Comparison of ENCODE assay signal across 22 cellular contexts in the genomic region with DNA sequence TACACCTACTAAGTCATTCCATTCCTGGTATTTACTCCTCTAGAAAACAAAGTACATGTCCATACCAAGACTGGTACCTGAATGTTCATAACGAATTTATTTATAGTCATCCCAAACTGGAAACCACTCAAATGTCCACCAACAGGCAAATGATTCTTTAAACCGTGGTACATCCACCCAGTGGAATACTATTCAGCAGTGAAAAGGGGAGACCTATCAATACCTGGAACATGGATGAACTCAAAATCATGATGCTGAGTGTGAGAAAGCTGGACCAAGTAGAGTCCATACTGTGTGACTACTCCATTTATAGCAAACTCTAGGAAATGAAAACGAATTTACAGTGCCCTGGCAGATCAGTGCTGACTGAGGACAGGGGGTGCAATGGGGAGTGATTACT. TPM values are rescaled to one million over a fixed set of nuclear protein-coding genes. Genes with fewer than 3 reads are reported as not detected.
DNase-seq lines count a peak whose midpoint lies in the region; FAIRE-seq and TF ChIP-seq lines count a peak whose summit lies in the region.
"Had no signal": no experiment of that assay in that cellular context is flagged by ENCODE, and none has a peak within 500 bp of the region (broad histone marks: within the 10 kb centered on the region; RNA-seq: fewer than 3 reads in every experiment).

No MANE protein-coding gene starts in this region.

- H3K18ac ChIP-seq in H1 (ENCODE audit: extremely low read depth, low read length), result no peak overlapping the region

- H3K23me2 ChIP-seq in H1 (ENCODE audit: low read depth, low read length), result 0 out of 2 replicates have a peak, but pooled peaks cover 2% of the 10 kb centered on the region

- no peak overlapping the region for H2AK5ac ChIP-seq in H1 (ENCODE audit: low read depth, low read length)

- no peak overlapping the region for H2BK20ac ChIP-seq in H1 (ENCODE audit: low read length)

- H3K4me3 ChIP-seq in HEK293 (ENCODE audit: low read depth, low read length) (no peak overlapping the region), H1 (ENCODE audit: extremely low read depth in 1 of 4, insufficient read depth in 2 of 4, low read depth in 3 of 4, low read length in 4 of 4) (no peak overlapping the region), osteoblast (ENCODE audit: insufficient read depth, low read length) (no peak overlapping the region), SK-N-SH (ENCODE audit: low read depth in 2 of 2, low read length in 1 of 2) (no peak overlapping the region)
- H3K4me3 ChIP-seq: A549; BLaER1 treated with 17β-estradiol and CSF1 and Interleukin-3, amounts not matched to agents 10 nM and 100 nM had no signal

- WGBS in H1 (ENCODE audit: extremely low coverage in 1 of 2, insufficient coverage in 1 of 2, insufficient read length in 1 of 2, insufficient replicate concordance in 2 of 2, low coverage in 1 of 2, low lambda C conversion rate in 2 of 2, missing lambda C conversion rate in 1 of 2), 2 experiments, result 86% methylated on average over 3 of the region's 3 CpGs; no CpG with 5 or more reads in 1 of the 2 experiments
- 43% methylated on average over 3 of the region's 3 CpGs for WGBS in SK-N-SH (ENCODE audit: low lambda C conversion rate)

- H3K27me3 ChIP-seq in H1 (replicated peaks in 1 of 4; ENCODE audit: control insufficient read depth in 3 of 4, extremely low read depth in 1 of 4, insufficient read depth in 3 of 4, low read length in 3 of 4) (no peaks in the 10 kb centered on the region; a peak in 1 of 7 replicates), osteoblast (ENCODE audit: insufficient read depth, low read length) (peaks cover 3% of the 10 kb centered on the region), SK-N-SH (ENCODE audit: insufficient read depth) (no peaks in the 10 kb centered on the region)

- no peak overlapping the region for H2BK12ac ChIP-seq in H1 (ENCODE audit: low read depth, low read length)

- no peak overlapping the region for H2BK5ac ChIP-seq in H1 (ENCODE audit: low read depth, low read length)

- H3K36me3 ChIP-seq in HEK293 (ENCODE audit: control insufficient read depth in 2 of 2, insufficient read depth in 1 of 2, low read length in 2 of 2) (no peaks in the 10 kb centered on the region), H1 (ENCODE audit: control insufficient read depth in 2 of 4, insufficient read depth in 4 of 4, low read length in 3 of 4) (no peaks in the 10 kb centered on the region), osteoblast (ENCODE audit: insufficient read depth, low read length) (no peaks in the 10 kb centered on the region), SK-N-SH (replicated peaks in 1 of 2; ENCODE audit: control insufficient read depth in 1 of 2, insufficient read depth in 2 of 2, low read length in 1 of 2) (no peaks in the 10 kb centered on the region)
- H3K36me3 ChIP-seq: BLaER1 treated with 17β-estradiol and CSF1 and Interleukin-3, amounts not matched to agents 10 nM and 100 nM had no signal

- H4K20me1 ChIP-seq in H1 (replicated peaks in 1 of 2; ENCODE audit: control insufficient read depth in 1 of 2, insufficient read depth in 2 of 2, low read length in 2 of 2), result no peaks in the 10 kb centered on the region
- H4K20me1 ChIP-seq in osteoblast (ENCODE audit: insufficient read depth, low read length), result no peaks in the 10 kb centered on the region
- H4K20me1 ChIP-seq in SK-N-SH (ENCODE audit: insufficient read depth), result no peaks in the 10 kb centered on the region
- H4K20me1 ChIP-seq: BLaER1 treated with 17β-estradiol and CSF1 and Interleukin-3, amounts not matched to agents 10 nM and 100 nM had no signal

- H3K14ac ChIP-seq in H1 (ENCODE audit: insufficient read length), result no peak overlapping the region

- H3K9ac ChIP-seq in H1 (replicated peaks in 1 of 4; ENCODE audit: extremely low read depth in 1 of 4, low read depth in 3 of 4, low read length in 3 of 4) (no peak overlapping the region), SK-N-SH (no peak overlapping the region)
- H3K9ac ChIP-seq: BLaER1 treated with 17β-estradiol and CSF1 and Interleukin-3, amounts not matched to agents 10 nM and 100 nM had no signal

- H3K9me3 ChIP-seq in HEK293 (ENCODE audit: control insufficient read depth, insufficient read depth, low read depth, low read length) (no peaks in the 10 kb centered on the region), H1 (ENCODE audit: insufficient read depth in 2 of 2, low read depth in 1 of 2, low read length in 1 of 2) (no peaks in the 10 kb centered on the region), osteoblast (ENCODE audit: low read depth, low read length) (no peaks in the 10 kb centered on the region), SK-N-SH (no peaks in the 10 kb centered on the region)
- H3K9me3 ChIP-seq: A549; BLaER1 treated with 17β-estradiol and CSF1 and Interleukin-3, amounts not matched to agents 10 nM and 100 nM; Caco-2 had no signal

- H3K27ac ChIP-seq in HEK293 (ENCODE audit: extremely low read depth, low read depth, low read length) (no peak overlapping the region), H1 (ENCODE audit: low read depth, low read length) (no peak overlapping the region), osteoblast (ENCODE audit: low read depth, low read length) (no peak overlapping the region), SK-N-SH (ENCODE audit: low read depth in 2 of 2, low read length in 1 of 2) (no peak overlapping the region)
- H3K27ac ChIP-seq: 22Rv1; A549; BLaER1 treated with 17β-estradiol and CSF1 and Interleukin-3, amounts not matched to agents 10 nM and 100 nM; C4-2B had no signal

- no peak overlapping the region for H3K56ac ChIP-seq in H1 (replicated peaks; ENCODE audit: insufficient read length, low read depth, low read length)

- DNase-seq in H1 (ENCODE audit: low read depth in 1 of 2, low spot score in 2 of 2), result no peak
- DNase-seq in osteoblast (ENCODE audit: insufficient read length, low spot score, missing footprints), result peak; percentile 21
- no peak for DNase-seq in H54 (ENCODE audit: insufficient read length, low spot score)
- no peak for DNase-seq in SK-N-SH
- DNase-seq: AML-193; Caco-2; Calu3; CD4-positive, alpha-beta T cell; CD8-positive, alpha-beta T cell; DMS79 treated with DMSO at 0.1 percent for 48 hours; GF-D8 had no signal

- FAIRE-seq in H1 (lab: Jason Lieb, UNC) (no peak), H54 (lab: Jason Lieb, UNC) (no peak)
- FAIRE-seq: A549, D721Med, G401.6, GM12891, GM19239 had no signal

- TF ChIP-seq RAD21 in H1 (IDR thresholded peaks at IDR 0.05 in 1 of 2, conservative IDR thresholded peaks at IDR 0.05 in 1 of 2; ENCODE audit: low read depth in 2 of 2, low read length in 2 of 2) (no peak), SK-N-SH (IDR thresholded peaks at IDR 0.05; ENCODE audit: low read length) (no peak)

- H3K9me2 ChIP-seq in SK-N-SH, result no peaks in the 10 kb centered on the region

- POLR2A ChIA-PET in HEK293 (lab: Yijun Ruan, JAX) (no interaction called here), H1 (lab: Charles Lee; ENCODE audit: partially characterized antibody) (no interaction called here), SK-N-SH (lab: Yijun Ruan, JAX) (no interaction called here)

- H3K4me2 ChIP-seq in H1 (ENCODE audit: insufficient read depth in 1 of 2, low read depth in 2 of 2, low read length in 2 of 2) (no peak overlapping the region), osteoblast (ENCODE audit: insufficient read depth, low read length) (no peak overlapping the region), SK-N-SH (no peak overlapping the region)
- H3K4me2 ChIP-seq: A549; BLaER1 treated with 17β-estradiol and CSF1 and Interleukin-3, amounts not matched to agents 10 nM and 100 nM had no signal

- no peaks in the 10 kb centered on the region for H3F3A ChIP-seq in SK-N-SH (replicated peaks; ENCODE audit: insufficient read depth)

- H4K91ac ChIP-seq in H1 (replicated peaks; ENCODE audit: insufficient read length, low read length), result no peak overlapping the region

- no peak overlapping the region for H4K8ac ChIP-seq in H1 (ENCODE audit: extremely low read depth, insufficient read depth, low read length)

- no peak overlapping the region for H2BK15ac ChIP-seq in H1 (ENCODE audit: low read length)

- 0 out of 2 replicates have a peak, but pooled peaks cover 2% of the 10 kb centered on the region for H3K79me1 ChIP-seq in H1 (ENCODE audit: low read depth, low read length)

- TF ChIP-seq POLR2A in H1 (IDR thresholded peaks at IDR 0.05; ENCODE audit: control extremely low read depth in 1 of 2, low read depth in 2 of 2, low read length in 2 of 2) (no peak), H54 (IDR thresholded peaks at IDR 0.05; ENCODE audit: low read depth, low read length) (no peak)

- H2AFZ ChIP-seq in H1 (ENCODE audit: low read length), result no peak overlapping the region
- H2AFZ ChIP-seq in osteoblast (ENCODE audit: low read length), result no peak overlapping the region
- no peak overlapping the region for H2AFZ ChIP-seq in SK-N-SH (ENCODE audit: low read depth)

- H3K23ac ChIP-seq in H1 (ENCODE audit: insufficient read length), result no peak overlapping the region

- H3K4me1 ChIP-seq in HEK293 (ENCODE audit: control insufficient read depth, insufficient read depth, low read length) (no peaks in the 10 kb centered on the region), H1 (replicated peaks in 1 of 4; ENCODE audit: control insufficient read depth in 3 of 4, insufficient read depth in 4 of 4, low read length in 3 of 4) (no peaks in the 10 kb centered on the region), osteoblast (ENCODE audit: insufficient read depth, low read length) (peaks cover 6% of the 10 kb centered on the region), SK-N-SH (ENCODE audit: control insufficient read depth in 1 of 2, insufficient read depth in 2 of 2, low read depth in 1 of 2, low read length in 1 of 2) (peaks cover 0 to 3% of the 10 kb centered on the region in 2 experiments; a peak in 1 of 4 replicates)
- H3K4me1 ChIP-seq: Caco-2 had no signal

- no peak overlapping the region for H4K5ac ChIP-seq in H1 (ENCODE audit: insufficient read length, low read depth, low read length)

- CTCF ChIA-PET in HEK293 (lab: Yijun Ruan, JAX) (no interaction called here), H1 (lab: Charles Lee; ENCODE audit: partially characterized antibody) (interaction anchor here (3.2 kb wide), 1 partner anchor 11 kb away, joined by 15 read pairs; the partner anchor contains the start of gene NAPA), SK-N-SH (lab: Yijun Ruan, JAX) (interaction anchor here (0.6 to 1.5 kb wide), 2 partner anchors 11 to 171 kb away, joined by 3 to 7 read pairs; partner anchors contain the start of gene NAPA)

- TF ChIP-seq EP300 in H1 (IDR thresholded peaks at IDR 0.05; ENCODE audit: borderline replicate concordance in 1 of 2, low read depth in 2 of 2, low read length in 2 of 2) (no peak), SK-N-SH (IDR thresholded peaks at IDR 0.05; ENCODE audit: borderline replicate concordance in 1 of 2, low read depth in 1 of 2, low read length in 1 of 2) (no peak)

- TF ChIP-seq CTCF in HEK293 (tag by site-specific recombination; IDR thresholded peaks at IDR 0.05) (no peak), H1 (IDR thresholded peaks at IDR 0.05; ENCODE audit: control extremely low read depth in 1 of 3, insufficient read depth in 1 of 3, low read depth in 1 of 3, low read length in 3 of 3) (no peak), osteoblast (IDR thresholded peaks at IDR 0.05; ENCODE audit: extremely low read depth, low read depth, low read length) (no peak), SK-N-SH (IDR thresholded peaks at IDR 0.05) (no peak)

- H2BK120ac ChIP-seq in H1 (replicated peaks; ENCODE audit: low read depth, low read length), result no peak overlapping the region

- no peaks in the 10 kb centered on the region for H3K79me2 ChIP-seq in H1 (ENCODE audit: control insufficient read depth in 1 of 2, insufficient read depth in 2 of 2, low read length in 2 of 2)
- no peaks in the 10 kb centered on the region for H3K79me2 ChIP-seq in osteoblast (ENCODE audit: insufficient read depth, low read length)
- no peaks in the 10 kb centered on the region for H3K79me2 ChIP-seq in SK-N-SH (ENCODE audit: insufficient read depth)

- no peak overlapping the region for H3K4ac ChIP-seq in H1 (replicated peaks; ENCODE audit: insufficient read length, low read depth, low read length)

RNA-seq across cellular contexts. Expression of gene NAPA, which starts 11.9 kb away (rescaled TPM):
- 58.3 and 58.5 TPM in 2 replicates for total RNA-seq in H1 (2021; fragmentation: NEBNext Ultra II Directional; extraction: Animal tissue kit (Norgen Biotek cat#: 25700))
- polyA plus RNA-seq in H1 (2011; rRNA removed) (78.2 and 101 TPM in 2 replicates), SK-N-SH (2012; rRNA removed) (80.0 and 84.1 TPM in 2 replicates)
- polyA plus RNA-seq in H1 (2011; cell fraction: cytosol; rRNA removed), result 70.6 TPM
- 77.1 TPM for polyA plus RNA-seq in H1 (2011; cell fraction: nucleus; rRNA removed)
- polyA plus RNA-seq in H1 (2012, experiment 1 of 2), result 53.3 to 67.3 TPM (median 65.3 TPM) in 4 replicates
- polyA plus RNA-seq in H1 (2012, experiment 2 of 2), result 95.9 TPM
- polyA plus RNA-seq in H1 (2013, experiment 1 of 2), result 52.3 TPM
- 52.2 TPM for polyA plus RNA-seq in H1 (2013, experiment 2 of 2)
- polyA minus RNA-seq in H1 (2011; rRNA and poly(A)+ RNA removed), result 106 and 112 TPM in 2 replicates
- 84.4 TPM for polyA minus RNA-seq in H1 (2011; cell fraction: cytosol; rRNA and poly(A)+ RNA removed)
- 38.2 TPM for polyA minus RNA-seq in H1 (2011; cell fraction: nucleus; rRNA and poly(A)+ RNA removed)
- 95.9 and 96.4 TPM in 2 replicates for total RNA-seq in osteoblast
- polyA plus RNA-seq in SK-N-SH (2012; cell fraction: cytosol; rRNA removed), result 52.6 and 63.9 TPM in 2 replicates
- 84.9 and 99.7 TPM in 2 replicates for polyA plus RNA-seq in SK-N-SH (2012; cell fraction: nucleus; rRNA removed)

RNA-seq across cellular contexts. Expression of gene KPTN, which starts 42.8 kb away (rescaled TPM):
- total RNA-seq in H1 (2021; fragmentation: NEBNext Ultra II Directional; extraction: Animal tissue kit (Norgen Biotek cat#: 25700)), result 23.6 and 28.0 TPM in 2 replicates
- polyA plus RNA-seq in H1 (2011; rRNA removed), result 31.3 and 45.2 TPM in 2 replicates
- 29.4 TPM for polyA plus RNA-seq in H1 (2011; cell fraction: cytosol; rRNA removed)
- polyA plus RNA-seq in H1 (2011; cell fraction: nucleus; rRNA removed), result 57.8 TPM
- polyA plus RNA-seq in H1 (2012, experiment 1 of 2), result 22.6 to 33.3 TPM (median 31.1 TPM) in 4 replicates
- 27.0 TPM for polyA plus RNA-seq in H1 (2012, experiment 2 of 2)
- polyA plus RNA-seq in H1 (2013, experiment 1 of 2), result 24.6 TPM
- 23.7 TPM for polyA plus RNA-seq in H1 (2013, experiment 2 of 2)
- 14.6 and 16.5 TPM in 2 replicates for polyA minus RNA-seq in H1 (2011; rRNA and poly(A)+ RNA removed)
- 6.9 TPM for polyA minus RNA-seq in H1 (2011; cell fraction: cytosol; rRNA and poly(A)+ RNA removed)
- 9.3 TPM for polyA minus RNA-seq in H1 (2011; cell fraction: nucleus; rRNA and poly(A)+ RNA removed)
- 2.1 and 4.0 TPM in 2 replicates for total RNA-seq in osteoblast
- 15.8 and 17.7 TPM in 2 replicates for polyA plus RNA-seq in SK-N-SH (2012; rRNA removed)
- 6.3 and 8.9 TPM in 2 replicates for polyA plus RNA-seq in SK-N-SH (2012; cell fraction: cytosol; rRNA removed)
- polyA plus RNA-seq in SK-N-SH (2012; cell fraction: nucleus; rRNA removed), result 64.6 and 79.2 TPM in 2 replicates

RNA-seq across cellular contexts. Expression of gene ZNF541, which starts 46.1 kb away (rescaled TPM):
- 0.50 TPM in 1 of 2 replicates, not detected in the other for total RNA-seq in H1 (2021; fragmentation: NEBNext Ultra II Directional; extraction: Animal tissue kit (Norgen Biotek cat#: 25700))
- polyA plus RNA-seq in H1 (2011; rRNA removed) (0.05 and 0.11 TPM in 2 replicates), SK-N-SH (2012; rRNA removed) (0.08 TPM in 2 replicates)
- 0.06 TPM for polyA plus RNA-seq in H1 (2011; cell fraction: cytosol; rRNA removed)
- polyA plus RNA-seq in H1 (2011; cell fraction: nucleus; rRNA removed), result 0.16 TPM
- polyA plus RNA-seq in H1 (2012, experiment 1 of 2), result 0.06 TPM in 1 of 4 replicates, not detected in the others
- 0.04 TPM for polyA plus RNA-seq in H1 (2012, experiment 2 of 2)
- 0.12 TPM for polyA plus RNA-seq in H1 (2013, experiment 1 of 2)
- 0.06 TPM for polyA plus RNA-seq in H1 (2013, experiment 2 of 2)
- polyA minus RNA-seq in H1 (2011; rRNA and poly(A)+ RNA removed), result not detected in 2 replicates
- not detected for polyA minus RNA-seq in H1 (2011; cell fraction: cytosol; rRNA and poly(A)+ RNA removed)
- polyA minus RNA-seq in H1 (2011; cell fraction: nucleus; rRNA and poly(A)+ RNA removed), result not detected
- total RNA-seq in osteoblast, result under 0.01 TPM in 2 replicates
- 0.05 and 0.10 TPM in 2 replicates for polyA plus RNA-seq in SK-N-SH (2012; cell fraction: cytosol; rRNA removed)
- polyA plus RNA-seq in SK-N-SH (2012; cell fraction: nucleus; rRNA removed), result 0.20 and 0.36 TPM in 2 replicates
- total RNA-seq: A172, B cell, Caco-2, Calu3 had no signal
- polyA plus RNA-seq: A549 had no signal

RNA-seq across cellular contexts. Expression of gene SLC8A2, which starts 55.1 kb away (rescaled TPM):
- total RNA-seq in H1 (2021; fragmentation: NEBNext Ultra II Directional; extraction: Animal tissue kit (Norgen Biotek cat#: 25700)), result 7.3 and 8.3 TPM in 2 replicates
- polyA plus RNA-seq in H1 (2011; rRNA removed) (12.4 and 15.7 TPM in 2 replicates), SK-N-SH (2012; rRNA removed) (0.29 and 0.58 TPM in 2 replicates)
- polyA plus RNA-seq in H1 (2011; cell fraction: cytosol; rRNA removed), result 9.3 TPM
- polyA plus RNA-seq in H1 (2011; cell fraction: nucleus; rRNA removed), result 16.6 TPM
- polyA plus RNA-seq in H1 (2012, experiment 1 of 2), result 7.1 to 14.9 TPM (median 11.4 TPM) in 4 replicates
- polyA plus RNA-seq in H1 (2012, experiment 2 of 2), result 6.9 TPM
- polyA plus RNA-seq in H1 (2013, experiment 1 of 2), result 6.6 TPM
- 6.1 TPM for polyA plus RNA-seq in H1 (2013, experiment 2 of 2)
- 27.9 and 30.5 TPM in 2 replicates for polyA minus RNA-seq in H1 (2011; rRNA and poly(A)+ RNA removed)
- polyA minus RNA-seq in H1 (2011; cell fraction: cytosol; rRNA and poly(A)+ RNA removed), result 12.6 TPM
- polyA minus RNA-seq in H1 (2011; cell fraction: nucleus; rRNA and poly(A)+ RNA removed), result 9.7 TPM
- total RNA-seq in osteoblast, result under 0.01 and 0.36 TPM in 2 replicates
- 0.26 and 0.45 TPM in 2 replicates for polyA plus RNA-seq in SK-N-SH (2012; cell fraction: cytosol; rRNA removed)
- polyA plus RNA-seq in SK-N-SH (2012; cell fraction: nucleus; rRNA removed), result 0.56 and 0.79 TPM in 2 replicates
- total RNA-seq: A172; B cell; CD4-positive, alpha-beta T cell; CD8-positive, alpha-beta T cell had no signal
